8 cellular contexts compared by ENCODE assay signal in the genomic region with DNA sequence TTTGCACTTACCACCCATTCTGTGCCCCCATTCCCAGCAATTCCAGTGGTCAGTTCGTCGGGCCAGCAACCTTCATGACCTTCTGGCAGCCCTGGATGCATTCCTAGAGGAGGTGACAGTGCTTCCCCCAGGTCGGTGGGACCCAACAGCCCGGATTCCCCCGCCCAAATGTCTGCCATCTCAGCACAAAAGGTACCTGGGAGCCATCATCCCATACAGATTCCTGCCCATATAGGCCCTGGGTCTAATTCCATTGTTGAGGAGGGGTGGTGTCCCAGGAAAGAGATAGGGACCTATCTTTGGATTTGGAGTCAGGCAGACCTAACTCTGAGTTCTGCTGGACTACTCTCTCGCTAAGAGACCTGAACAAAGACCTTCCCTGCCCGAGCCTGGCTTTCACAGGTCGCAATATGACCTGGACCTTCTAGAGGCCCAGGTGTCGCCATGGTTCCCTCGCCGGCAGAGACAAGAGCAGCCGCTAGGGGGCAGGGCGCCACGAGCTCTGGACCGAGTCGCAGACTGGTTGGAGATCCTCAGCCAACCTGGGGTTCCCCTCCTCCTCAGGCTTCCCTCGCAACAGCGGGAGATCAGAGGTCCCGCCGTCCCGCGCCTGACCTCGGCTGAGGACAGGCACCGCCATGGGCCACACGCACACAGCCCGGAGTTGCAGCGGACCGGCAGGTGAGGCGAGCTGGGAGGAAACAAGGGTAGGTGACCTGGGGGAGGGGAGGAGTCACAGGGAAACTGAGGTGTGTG. TPM values are rescaled to one million over a fixed set of nuclear protein-coding genes. Genes with fewer than 3 reads are reported as not detected.
DNase-seq lines count a peak whose midpoint lies in the region; ATAC-seq and TF ChIP-seq lines count a peak whose summit lies in the region.

No MANE protein-coding gene starts in this region.

- TF ChIP-seq CTCF in colonic mucosa (IDR thresholded peaks at IDR 0.05) (peak; percentile 93), right lobe of liver (IDR thresholded peaks at IDR 0.05) (peak; percentile 87 to 99 (median 96))

- intact Hi-C loops in colonic mucosa (cut with DNase I): loop anchor here (10.0 kb wide), 1 partner anchor 352 kb away; no protein-coding TSS in a partner anchor
- intact Hi-C loops in right lobe of liver (cut with DNase I): loop anchor here in 1 of 2 donors (10.0 kb wide), 1 partner anchor 352 kb away; no protein-coding TSS in a partner anchor

- peak overlapping the region; percentile 42 to 46 for H3K9ac ChIP-seq in colonic mucosa (ENCODE audit: low read depth in 2 of 2, low read length in 2 of 2)

- no peaks in the 10 kb centered on the region for H3K27me3 ChIP-seq in colonic mucosa
- H3K27me3 ChIP-seq in right lobe of liver: no peaks in the 10 kb centered on the region

- ATAC-seq in HG02623 (IDR thresholded peaks at IDR 0.05; ENCODE audit: unreplicated experiment): peak; percentile 89
- peak; percentile 89 to 97 (median 94) for ATAC-seq in right lobe of liver

- H3K4me3 ChIP-seq in colonic mucosa (no peak overlapping the region), right lobe of liver (peak overlapping the region in 2 of 3 donors; percentile 34 to 44)

- H3K9me3 ChIP-seq in colonic mucosa (no peaks in the 10 kb centered on the region), right lobe of liver (no peaks in the 10 kb centered on the region)

- H3K4me1 ChIP-seq in colonic mucosa (no peaks in the 10 kb centered on the region), right lobe of liver (peaks cover 0 to 4% (median 0%) of the 10 kb centered on the region in 4 donors)

- WGBS in right lobe of liver (ENCODE audit: insufficient coverage, low coverage, low lambda C conversion rate, missing lambda C conversion rate): 0% methylated on average over 9 of the region's 29 CpGs

- no peaks in the 10 kb centered on the region for H3K36me3 ChIP-seq in colonic mucosa
- H3K36me3 ChIP-seq in right lobe of liver: no peaks in the 10 kb centered on the region

- TF ChIP-seq POLR2A in right lobe of liver (IDR thresholded peaks at IDR 0.05): no peak

- DNase-seq in NCI-H187 (lab: John Stamatoyannopoulos, UW): peak; percentile 38 to 44
- no peak for DNase-seq in NCI-H187 treated with DMSO at 0.1 percent for 48 hours (lab: John Stamatoyannopoulos, UW)
- peak; percentile 10 for DNase-seq in NCI-H1694 (lab: John Stamatoyannopoulos, UW)
- peak; percentile 76 to 86 for DNase-seq in activated CD4-positive, alpha-beta T cell treated with anti-CD3 and anti-CD28 coated beads for 4 hours
- peak; percentile 90 for DNase-seq in colonic mucosa
- DNase-seq in right lobe of liver: peak; percentile 86 to 89 (median 89)
- DNase-seq in stimulated activated CD4-positive, alpha-beta T cell treated with anti-CD3 and anti-CD28 coated beads, TNF-alpha, amount 100 ng/mL, for 24 hours (ENCODE audit: low read depth in 3 of 3): peak; percentile 58 to 84 (median 77)

- no peak overlapping the region for H3K27ac ChIP-seq in colonic mucosa
- H3K27ac ChIP-seq in right lobe of liver: no peak overlapping the region

RNA-seq across cellular contexts. Expression of a gene that starts 3.1 kb away (rescaled TPM):
- total RNA-seq in colonic mucosa (under 1 TPM in 1 of 2 donors, not detected in 1; 0.42 TPM), right lobe of liver (not detected)

RNA-seq across cellular contexts. Expression of a gene that starts 16.6 kb away (rescaled TPM):
- total RNA-seq in colonic mucosa (10 to 100 TPM in 1 of 2 donors, 1 to 10 TPM in 1; 4.3 to 14.6 TPM), right lobe of liver (1 to 10 TPM in 2 of 6 experiments, under 1 TPM in 4; 0.42 to 1.8 (median 0.78) TPM)

RNA-seq across cellular contexts. Expression of a gene that starts 38.6 kb away (rescaled TPM):
- total RNA-seq in colonic mucosa (100 to 1,000 TPM; 108 to 115 TPM), right lobe of liver (10 to 100 TPM; 45.5 to 73.2 (median 62.6) TPM)
